Comparison of ENCODE assay signal across 22 cellular contexts in the genomic region with DNA sequence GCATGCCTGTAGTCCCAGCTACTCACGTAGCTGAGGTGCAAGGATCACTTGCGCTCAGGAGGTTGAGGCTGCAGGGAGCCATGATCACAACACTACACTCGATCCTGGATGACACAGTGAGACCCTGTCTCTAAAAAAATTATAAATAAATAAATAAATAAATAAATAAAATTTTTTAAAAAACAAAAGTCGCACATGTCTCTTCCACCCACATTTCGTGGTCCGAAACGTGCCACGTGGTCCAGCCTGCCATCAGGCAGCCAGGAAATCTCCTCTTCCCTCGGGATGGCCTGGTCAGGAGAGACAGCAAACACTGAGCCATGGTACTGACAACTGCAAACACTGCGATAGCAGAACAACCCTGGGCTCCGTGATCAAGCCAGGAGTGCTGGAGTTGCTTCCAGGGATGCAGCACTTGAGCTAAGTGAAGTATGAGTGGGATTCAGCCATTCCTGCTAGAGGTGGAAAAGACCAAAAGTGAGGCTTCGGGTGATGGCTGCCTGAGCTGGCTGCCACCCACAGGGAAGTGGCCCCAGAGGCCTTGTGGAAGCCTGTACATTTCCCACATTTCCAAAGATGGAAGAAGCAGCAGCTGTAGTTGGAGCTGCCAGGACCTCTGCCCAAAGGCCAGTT.
"Had no signal": no experiment of that assay in that cellular context is flagged by ENCODE, and none has a peak within 500 bp of the region (broad histone marks: within the 10 kb centered on the region; RNA-seq: fewer than 3 reads in every experiment).

No MANE protein-coding gene starts in this region.

- ATAC-seq: gastrocnemius medialis, mucosa of descending colon, right lobe of liver had no signal

- H3K27ac ChIP-seq: esophagus squamous epithelium, gastrocnemius medialis, right lobe of liver, testis had no signal

- H3K4me1 Mint-ChIP-seq: activated naive CD4-positive, alpha-beta T cell treated with anti-CD3 and anti-CD28 coated beads, Interleukin-2, amount 50 U/mL, for 24 hours; stimulated activated memory B cell treated with anti-CD40 and anti-IgM and Interleukin-4, amounts not matched to agents 10 μg/mL and 1 μg/mL and 100 μg/mL, for 72 hours had no signal

- H3K9me3 Mint-ChIP-seq: activated naive CD4-positive, alpha-beta T cell treated with anti-CD3 and anti-CD28 coated beads, Interleukin-2, amount 50 U/mL, for 24 hours had no signal

- H3K36me3 ChIP-seq: esophagus squamous epithelium, gastrocnemius medialis, right lobe of liver had no signal

- DNase-seq: activated CD4-positive, alpha-beta T cell treated with anti-CD3 and anti-CD28 coated beads for 1 hour; activated CD4-positive, alpha-beta T cell treated with anti-CD3 and anti-CD28 coated beads, Interleukin-2, amount 50 U/mL, for 1 hour; activated gamma-delta T cell treated with Interleukin-2 at 50 U/mL for 16 hours; activated T-cell treated with anti-CD3 and anti-CD28 coated beads for 4 hours; anterior cingulate cortex; caudate nucleus; esophagus squamous epithelium; gastrocnemius medialis; hypothalamus; mesenchymal stem cell; mucosa of descending colon; nephron progenitor cell; nucleus accumbens; stimulated activated CD4-positive, alpha-beta T cell treated with anti-CD3 and anti-CD28 coated beads, Interleukin-15, amount 100 ng/mL, for 24 hours; T-helper 1 cell; testis; trophoblast cell had no signal

- H3K9me3 ChIP-seq: esophagus squamous epithelium, gastrocnemius medialis, mucosa of descending colon, right lobe of liver, testis had no signal

- H3K27ac Mint-ChIP-seq: activated naive CD4-positive, alpha-beta T cell treated with anti-CD3 and anti-CD28 coated beads, Interleukin-2, amount 50 U/mL, for 24 hours; brain; nephron progenitor cell; stimulated activated memory B cell treated with anti-CD40 and anti-IgM and Interleukin-4, amounts not matched to agents 10 μg/mL and 1 μg/mL and 100 μg/mL, for 72 hours had no signal

- H3K4me1 ChIP-seq: esophagus squamous epithelium, gastrocnemius medialis, right lobe of liver, testis had no signal

- H3K4me3 ChIP-seq: esophagus squamous epithelium, gastrocnemius medialis, mucosa of descending colon, right lobe of liver, smooth muscle cell, testis had no signal

- H3K27me3 ChIP-seq: right lobe of liver, testis had no signal

- H3K4me3 Mint-ChIP-seq: activated naive CD4-positive, alpha-beta T cell treated with anti-CD3 and anti-CD28 coated beads, Interleukin-2, amount 50 U/mL, for 24 hours; brain; nephron progenitor cell; stimulated activated memory B cell treated with anti-CD40 and anti-IgM and Interleukin-4, amounts not matched to agents 10 μg/mL and 1 μg/mL and 100 μg/mL, for 72 hours had no signal

- H3K36me3 Mint-ChIP-seq: activated naive CD4-positive, alpha-beta T cell treated with anti-CD3 and anti-CD28 coated beads, Interleukin-2, amount 50 U/mL, for 24 hours; brain had no signal
